ENCODE assay signal across 9 cellular contexts in the genomic region with DNA sequence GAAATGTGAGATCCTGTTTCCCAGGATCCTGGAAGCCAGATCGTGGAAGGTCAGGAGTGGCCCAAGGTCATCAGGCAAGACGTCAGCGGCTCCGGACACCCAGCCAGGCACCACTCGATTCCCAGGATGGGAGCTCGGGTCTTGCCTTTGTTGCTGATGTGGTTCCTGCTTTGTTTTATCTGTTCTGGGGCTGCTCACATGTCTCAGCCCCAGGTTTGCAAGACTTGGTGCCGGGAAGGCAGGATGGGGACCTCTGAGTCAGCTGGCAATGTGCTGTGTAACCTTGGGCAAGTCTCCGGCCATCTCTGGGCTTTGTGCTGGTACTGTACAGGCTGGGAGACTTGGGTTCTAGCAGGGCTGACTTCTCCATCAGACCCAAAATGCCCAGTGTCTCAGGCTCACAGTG. TPM values are rescaled to one million over a fixed set of nuclear protein-coding genes. Genes with fewer than 3 reads are reported as not detected.
A peak's percentile ranks its signal among the peaks of the same experiment; 100 is the strongest.
DNase-seq lines count a peak whose midpoint lies in the region; ATAC-seq and TF ChIP-seq lines count a peak whose summit lies in the region.
"Had no signal": no experiment of that assay in that cellular context is flagged by ENCODE, and none has a peak within 500 bp of the region (broad histone marks: within the 10 kb centered on the region; RNA-seq: fewer than 3 reads in every experiment).

No MANE protein-coding gene starts in this region.

- H3K9ac ChIP-seq in OCI-LY1 (ENCODE audit: low read length) = peak overlapping the region; percentile 82
- H3K9ac ChIP-seq: SK-N-SH had no signal

- H3K27ac Mint-ChIP-seq in CD4-positive, CD25-positive, alpha-beta regulatory T cell = peak overlapping the region; percentile 34 to 97 (median 95)
- H3K27ac Mint-ChIP-seq in activated naive CD8-positive, alpha-beta T cell treated with anti-CD3 and anti-CD28 coated beads, Interleukin-2, amount 10 ng/mL, durations not matched to agents 7 days and 5 days = peak overlapping the region; percentile 93
- H3K27ac Mint-ChIP-seq in naive thymus-derived CD8-positive, alpha-beta T cell = peak overlapping the region; percentile 29 to 97 (median 95)

- no peaks in the 10 kb centered on the region for H3K27me3 Mint-ChIP-seq in CD4-positive, CD25-positive, alpha-beta regulatory T cell
- no peaks in the 10 kb centered on the region for H3K27me3 Mint-ChIP-seq in activated naive CD8-positive, alpha-beta T cell treated with anti-CD3 and anti-CD28 coated beads, Interleukin-2, amount 10 ng/mL, durations not matched to agents 7 days and 5 days
- H3K27me3 Mint-ChIP-seq in naive thymus-derived CD8-positive, alpha-beta T cell = no peaks in the 10 kb centered on the region

- no peak overlapping the region for H2AFZ ChIP-seq in OCI-LY1 (ENCODE audit: low read length)

- POLR2A ChIA-PET in activated naive CD8-positive, alpha-beta T cell treated with anti-CD3 and anti-CD28 coated beads, Interleukin-2, amount 10 ng/mL, durations not matched to agents 7 days and 5 days (lab: Charles Lee) = interaction anchor here (0.7 kb wide), 1 partner anchor 274 kb away, joined by 3 read pairs; no protein-coding TSS in a partner anchor
- POLR2A ChIA-PET in naive thymus-derived CD8-positive, alpha-beta T cell (lab: Charles Lee) = interaction anchor here (0.7 to 2.4 kb wide), 4 partner anchors 9 to 183 kb away, joined by 3 to 15 read pairs (median 8); a partner anchor contains a TSS

- TF ChIP-seq CTCF in OCI-LY1 (IDR thresholded peaks at IDR 0.05; ENCODE audit: low read length) = no peak

- peak overlapping the region; percentile 38 for H3K27ac ChIP-seq in CD4-positive, CD25-positive, alpha-beta regulatory T cell (ENCODE audit: insufficient read depth, low read length, poor library complexity, severe bottlenecking)
- H3K27ac ChIP-seq in OCI-LY1 (ENCODE audit: low read depth, low read length, poor library complexity, severe bottlenecking) = peak overlapping the region; percentile 95

- peaks cover 0 to 71% (median 37%) of the 10 kb centered on the region in 4 donors for H3K4me1 Mint-ChIP-seq in CD4-positive, CD25-positive, alpha-beta regulatory T cell
- peaks cover 38% of the 10 kb centered on the region for H3K4me1 Mint-ChIP-seq in activated naive CD8-positive, alpha-beta T cell treated with anti-CD3 and anti-CD28 coated beads, Interleukin-2, amount 10 ng/mL, durations not matched to agents 7 days and 5 days
- H3K4me1 Mint-ChIP-seq in naive thymus-derived CD8-positive, alpha-beta T cell = peaks cover 27 to 69% (median 62%) of the 10 kb centered on the region in 4 donors

- peak overlapping the region; percentile 92 to 94 (median 94) for H3K4me3 Mint-ChIP-seq in CD4-positive, CD25-positive, alpha-beta regulatory T cell
- H3K4me3 Mint-ChIP-seq in activated naive CD8-positive, alpha-beta T cell treated with anti-CD3 and anti-CD28 coated beads, Interleukin-2, amount 10 ng/mL, durations not matched to agents 7 days and 5 days = peak overlapping the region; percentile 74
- peak overlapping the region; percentile 79 to 97 (median 90) for H3K4me3 Mint-ChIP-seq in naive thymus-derived CD8-positive, alpha-beta T cell

- H3K9me3 Mint-ChIP-seq in CD4-positive, CD25-positive, alpha-beta regulatory T cell = peaks cover 0 to 1% (median 0%) of the 10 kb centered on the region in 7 donors
- H3K9me3 Mint-ChIP-seq in activated naive CD8-positive, alpha-beta T cell treated with anti-CD3 and anti-CD28 coated beads, Interleukin-2, amount 10 ng/mL, durations not matched to agents 7 days and 5 days = no peaks in the 10 kb centered on the region
- H3K9me3 Mint-ChIP-seq in naive thymus-derived CD8-positive, alpha-beta T cell = no peaks in the 10 kb centered on the region

- H3K36me3 ChIP-seq in CD4-positive, CD25-positive, alpha-beta regulatory T cell (ENCODE audit: control insufficient read depth, insufficient read depth, low read length) = peaks cover 8% of the 10 kb centered on the region
- peaks cover under 1% of the 10 kb centered on the region; the same call in 1 of the 2 replicates for H3K36me3 ChIP-seq in OCI-LY1 (ENCODE audit: insufficient read depth, low read length)

- peaks cover 8% of the 10 kb centered on the region for H3K36me3 Mint-ChIP-seq in CD4-positive, CD25-positive, alpha-beta regulatory T cell
- peaks cover 5% of the 10 kb centered on the region for H3K36me3 Mint-ChIP-seq in activated naive CD8-positive, alpha-beta T cell treated with anti-CD3 and anti-CD28 coated beads, Interleukin-2, amount 10 ng/mL, durations not matched to agents 7 days and 5 days
- H3K36me3 Mint-ChIP-seq in naive thymus-derived CD8-positive, alpha-beta T cell = peaks cover 0 to 9% (median 1%) of the 10 kb centered on the region in 3 donors

- no peaks in the 10 kb centered on the region for H3K27me3 ChIP-seq in CD4-positive, CD25-positive, alpha-beta regulatory T cell (ENCODE audit: control insufficient read depth, insufficient read depth, low read length)
- H3K27me3 ChIP-seq in OCI-LY1 (ENCODE audit: insufficient read depth, low read length) = no peaks in the 10 kb centered on the region

- peaks cover 68% of the 10 kb centered on the region for H3K4me1 ChIP-seq in CD4-positive, CD25-positive, alpha-beta regulatory T cell (ENCODE audit: control insufficient read depth, insufficient read depth, low read length, poor library complexity, severe bottlenecking)
- H3K4me1 ChIP-seq in OCI-LY1 (ENCODE audit: insufficient read depth, low read length, severe bottlenecking) = peaks cover 72% of the 10 kb centered on the region

- H3F3A ChIP-seq in OCI-LY1 (ENCODE audit: insufficient read depth, low read length) = peaks cover 1% of the 10 kb centered on the region

- H3K4me2 ChIP-seq in OCI-LY1 (ENCODE audit: low read length) = peak overlapping the region; percentile 96
- H3K4me2 ChIP-seq: SK-N-SH had no signal

- H3K4me3 ChIP-seq in CD4-positive, CD25-positive, alpha-beta regulatory T cell (ENCODE audit: low read depth, low read length) = peak overlapping the region; percentile 88
- H3K4me3 ChIP-seq in OCI-LY1 (ENCODE audit: low read depth, low read length, poor library complexity, severe bottlenecking) = peak overlapping the region; percentile 77

- no peaks in the 10 kb centered on the region for H3K9me3 ChIP-seq in CD4-positive, CD25-positive, alpha-beta regulatory T cell (ENCODE audit: control insufficient read depth in 2 of 2, low read length in 2 of 2)
- no peaks in the 10 kb centered on the region for H3K9me3 ChIP-seq in OCI-LY1 (ENCODE audit: low read length)
- H3K9me3 ChIP-seq: SK-N-SH had no signal

- H3K79me2 ChIP-seq in OCI-LY1 (ENCODE audit: insufficient read depth, low read length) = 0 out of 2 replicates have a peak, but pooled peaks cover 13% of the 10 kb centered on the region

- no peaks in the 10 kb centered on the region for H3K9me2 ChIP-seq in OCI-LY1 (ENCODE audit: low read depth, low read length)
- H3K9me2 ChIP-seq: SK-N-SH had no signal

- peak in 1 of 3 donors; percentile 44 for DNase-seq in CD4-positive, CD25-positive, alpha-beta regulatory T cell
- no peak for DNase-seq in activated naive CD8-positive, alpha-beta T cell treated with anti-CD3 and anti-CD28 coated beads, Interleukin-2, amount 10 ng/mL, durations not matched to agents 7 days and 5 days
- peak in 1 of 10 donors; percentile 15 for DNase-seq in naive thymus-derived CD8-positive, alpha-beta T cell
- DNase-seq in NCI-H146 (lab: John Stamatoyannopoulos, UW) (no peak), NCI-H1048 (lab: John Stamatoyannopoulos, UW) (no peak), DMS 273 treated with DMSO at 0.1 percent for 48 hours (lab: John Stamatoyannopoulos, UW) (no peak)
- DNase-seq: SK-N-SH had no signal

- no peaks in the 10 kb centered on the region for H4K20me1 ChIP-seq in OCI-LY1 (ENCODE audit: insufficient read depth, low read length)

- ATAC-seq in CD4-positive, CD25-positive, alpha-beta regulatory T cell (ENCODE audit: low read depth in 2 of 2) = no peak
- no peak for ATAC-seq in activated naive CD8-positive, alpha-beta T cell treated with anti-CD3 and anti-CD28 coated beads, Interleukin-2, amount 10 ng/mL, durations not matched to agents 7 days and 5 days (ENCODE audit: low read depth)
- ATAC-seq in naive thymus-derived CD8-positive, alpha-beta T cell = no peak
- no peak for ATAC-seq in HG03095 (IDR thresholded peaks at IDR 0.05; ENCODE audit: unreplicated experiment)

RNA-seq across cellular contexts. Expression of a gene that starts 1.4 kb away (rescaled TPM):
- total RNA-seq in CD4-positive, CD25-positive, alpha-beta regulatory T cell = 71.9 TPM
- polyA plus RNA-seq in CD4-positive, CD25-positive, alpha-beta regulatory T cell = 10 to 100 TPM in 3 of 4 donors, 1 to 10 TPM in 1; 8.3 to 16.6 (median 13.7) TPM
- 10 to 100 TPM; 74.2 to 77.9 TPM for total RNA-seq in activated naive CD8-positive, alpha-beta T cell treated with anti-CD3 and anti-CD28 coated beads, Interleukin-2, amount 10 ng/mL, durations not matched to agents 7 days and 5 days
- 10 to 100 TPM; 94.1 to 99.7 TPM for total RNA-seq in naive thymus-derived CD8-positive, alpha-beta T cell
- 10 to 100 TPM; 11.2 to 31.8 (median 16.4) TPM for polyA plus RNA-seq in naive thymus-derived CD8-positive, alpha-beta T cell

RNA-seq across cellular contexts. Expression of a gene that starts 30.6 kb away (rescaled TPM):
- 47.6 TPM for total RNA-seq in CD4-positive, CD25-positive, alpha-beta regulatory T cell
- polyA plus RNA-seq in CD4-positive, CD25-positive, alpha-beta regulatory T cell = 10 to 100 TPM; 14.0 to 26.6 (median 20.1) TPM
- total RNA-seq in activated naive CD8-positive, alpha-beta T cell treated with anti-CD3 and anti-CD28 coated beads, Interleukin-2, amount 10 ng/mL, durations not matched to agents 7 days and 5 days = 10 to 100 TPM; 71.2 to 78.4 TPM
- total RNA-seq in naive thymus-derived CD8-positive, alpha-beta T cell = 10 to 100 TPM; 50.1 to 54.2 TPM
- 10 to 100 TPM; 13.8 to 40.0 (median 18.7) TPM for polyA plus RNA-seq in naive thymus-derived CD8-positive, alpha-beta T cell

RNA-seq across cellular contexts. Expression of a gene that starts 45.0 kb away (rescaled TPM):
- 0.47 TPM for total RNA-seq in CD4-positive, CD25-positive, alpha-beta regulatory T cell
- polyA plus RNA-seq in CD4-positive, CD25-positive, alpha-beta regulatory T cell = under 1 TPM in 1 of 4 donors, not detected in 3; 0.27 TPM
- total RNA-seq in activated naive CD8-positive, alpha-beta T cell treated with anti-CD3 and anti-CD28 coated beads, Interleukin-2, amount 10 ng/mL, durations not matched to agents 7 days and 5 days = not detected
- not detected for total RNA-seq in naive thymus-derived CD8-positive, alpha-beta T cell
- polyA plus RNA-seq in naive thymus-derived CD8-positive, alpha-beta T cell = under 1 TPM in 2 of 3 donors, not detected in 1; 0.13 to 0.20 TPM
- polyA plus RNA-seq: SK-N-SH had no signal
